ENCODE assay signal across 1 cellular context in the genomic region with DNA sequence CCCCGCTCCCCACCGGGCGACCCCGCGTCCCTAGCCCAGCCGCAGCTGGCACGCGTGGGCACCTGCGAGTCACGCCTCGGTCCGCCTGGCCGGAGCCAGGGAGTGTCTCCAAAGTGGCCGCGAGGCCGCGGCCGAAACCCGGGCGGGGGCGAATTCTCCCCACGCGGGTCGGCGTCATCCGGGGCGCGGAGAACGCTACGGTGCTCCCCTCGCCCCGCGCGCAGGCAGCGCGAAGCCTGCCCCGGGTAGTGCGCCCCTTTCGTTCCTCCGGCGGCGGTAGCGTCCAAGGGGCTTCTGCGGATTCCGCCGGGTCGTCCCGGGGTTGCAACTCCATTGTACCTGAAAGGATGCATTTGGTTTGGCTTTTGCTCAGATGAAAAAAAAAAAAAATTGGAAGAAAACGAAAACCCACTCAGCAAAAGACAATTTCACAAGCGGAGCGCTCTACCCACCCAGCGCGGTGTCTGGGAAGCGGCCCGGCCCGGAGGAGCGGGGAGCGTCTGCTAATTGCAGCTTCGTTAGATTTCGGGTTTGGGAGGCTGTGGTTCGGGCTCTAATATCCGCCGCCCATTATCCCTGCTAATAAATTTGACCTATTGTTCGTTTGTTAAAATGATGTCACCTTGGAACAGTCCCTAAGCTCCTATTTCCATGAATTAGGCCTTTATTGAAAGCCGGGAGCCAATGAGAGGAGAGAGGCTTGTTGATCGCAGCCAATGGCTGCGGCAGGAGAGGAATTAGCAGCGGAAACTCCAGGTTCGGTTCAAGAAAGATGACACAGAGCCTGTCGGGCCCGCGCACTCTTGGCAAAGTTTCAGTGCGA.
TF ChIP-seq lines count a peak whose summit lies in the region.

A gene (plus strand): TSS at position 796 of the 823 bp plus-strand sequence. CDS start 118 bp downstream, outside the sequence.

TF ChIP-seq in H1, 55 proteins besides CTCF, POLR2A, EP300 and RAD21:
- TF ChIP-seq CEBPB (IDR thresholded peaks at IDR 0.05; ENCODE audit: low read depth, low read length) (no peak), GTF2F1 (IDR thresholded peaks at IDR 0.05; ENCODE audit: borderline replicate concordance, low read depth, low read length) (no peak), YY1 (IDR thresholded peaks at IDR 0.05; ENCODE audit: low read depth, low read length) (peak; percentile 58; the same call in 1 of the 2 replicates), SIRT6 (IDR thresholded peaks at IDR 0.05; ENCODE audit: low read length) (no peak), NRF1 (IDR thresholded peaks at IDR 0.05; ENCODE audit: low read depth, low read length) (no peak), SIX5 (IDR thresholded peaks at IDR 0.05; ENCODE audit: low read depth, low read length) (no peak), BRCA1 (IDR thresholded peaks at IDR 0.05; ENCODE audit: low read depth, low read length) (no peak), POLR2AphosphoS5 (IDR thresholded peaks at IDR 0.05; ENCODE audit: low read depth, low read length) (no peak), RBBP5 (IDR thresholded peaks at IDR 0.05; ENCODE audit: borderline replicate concordance, low read depth, low read length) (no peak), ASH2L (IDR thresholded peaks at IDR 0.05; ENCODE audit: low read length) (no peak), TCF12 (IDR thresholded peaks at IDR 0.05; ENCODE audit: low read depth, low read length) (0 out of 2 replicates have a peak, but pooled peaks have one; percentile 36), RFX5 (IDR thresholded peaks at IDR 0.05; ENCODE audit: borderline replicate concordance, low read depth, low read length) (no peak), BACH1 (IDR thresholded peaks at IDR 0.05; ENCODE audit: low read length) (peak; percentile 60), KDM5A (IDR thresholded peaks at IDR 0.05; ENCODE audit: low read length) (no peak), POU5F1 (IDR thresholded peaks at IDR 0.05; ENCODE audit: low read depth, low read length) (no peak), BCL11A (IDR thresholded peaks at IDR 0.05; ENCODE audit: low read depth in 2 of 2, low read length in 2 of 2) (no peak), CTBP2 (IDR thresholded peaks at IDR 0.05; ENCODE audit: borderline replicate concordance, insufficient read depth, insufficient read length, low read length) (no peak), SAP30 (IDR thresholded peaks at IDR 0.05; ENCODE audit: insufficient read depth, insufficient replicate concordance, low read length) (no peak), NANOG (IDR thresholded peaks at IDR 0.05; ENCODE audit: insufficient read depth, low read depth, low read length, poor library complexity, severe bottlenecking) (no peak), EZH2 (IDR thresholded peaks at IDR 0.05; ENCODE audit: low read depth, low read length, severe bottlenecking) (peak; percentile 62), SIN3A (conservative IDR thresholded peaks at IDR 0.05 in 1 of 2, IDR thresholded peaks at IDR 0.05 in 1 of 2; ENCODE audit: low read depth in 1 of 2, low read length in 2 of 2) (no peak), KDM4A (IDR thresholded peaks at IDR 0.05; ENCODE audit: low read depth, low read length, severe bottlenecking) (no peak), TAF7 (optimal IDR thresholded peaks at IDR 0.05; ENCODE audit: borderline replicate concordance, low read depth, low read length) (no peak), TBP (IDR thresholded peaks at IDR 0.05; ENCODE audit: low read depth, low read length) (no peak), SUZ12 (IDR thresholded peaks at IDR 0.05; ENCODE audit: low read length) (peak; percentile 81), GABPA (IDR thresholded peaks at IDR 0.05; ENCODE audit: borderline replicate concordance, insufficient read depth, low read length) (no peak), RXRA (IDR thresholded peaks at IDR 0.05; ENCODE audit: insufficient read depth, low read depth, low read length) (no peak), CBX5 (IDR thresholded peaks at IDR 0.05; ENCODE audit: low read depth, low read length) (no peak), SP1 (IDR thresholded peaks at IDR 0.05; ENCODE audit: low read depth, low read length) (peak; percentile 70; the same call in 1 of the 2 replicates), FOSL1 (IDR thresholded peaks at IDR 0.05; ENCODE audit: insufficient read depth, low read depth, low read length) (no peak), ZNF274 (IDR thresholded peaks at IDR 0.05; ENCODE audit: borderline replicate concordance, extremely low read depth, low read length) (no peak), TEAD4 (IDR thresholded peaks at IDR 0.05; ENCODE audit: low read depth, low read length) (no peak), SP2 (IDR thresholded peaks at IDR 0.05; ENCODE audit: low read length) (no peak), JUND (IDR thresholded peaks at IDR 0.05; ENCODE audit: low read length) (no peak), HDAC6 (IDR thresholded peaks at IDR 0.05; ENCODE audit: low read depth, low read length) (no peak), HDAC2 (IDR thresholded peaks at IDR 0.05; ENCODE audit: borderline replicate concordance in 1 of 2, low read depth in 2 of 2, low read length in 2 of 2) (0 out of 4 replicates have a peak, but pooled peaks of 1 of the 2 experiments have one; percentile 16), KDM1A (IDR thresholded peaks at IDR 0.05; ENCODE audit: borderline replicate concordance, low read length) (no peak), RNF2 (IDR thresholded peaks at IDR 0.05; ENCODE audit: borderline replicate concordance, low read depth, low read length, missing control alignments, poor library complexity, severe bottlenecking) (peak; percentile 98), CHD1 (IDR thresholded peaks at IDR 0.05; ENCODE audit: low read depth, low read length) (no peak), CHD2 (IDR thresholded peaks at IDR 0.05; ENCODE audit: low read length) (peak; percentile 44; the same call in 1 of the 2 replicates), SRF (IDR thresholded peaks at IDR 0.05; ENCODE audit: low read depth, low read length) (no peak)
- TF ChIP-seq, protein P1, sequence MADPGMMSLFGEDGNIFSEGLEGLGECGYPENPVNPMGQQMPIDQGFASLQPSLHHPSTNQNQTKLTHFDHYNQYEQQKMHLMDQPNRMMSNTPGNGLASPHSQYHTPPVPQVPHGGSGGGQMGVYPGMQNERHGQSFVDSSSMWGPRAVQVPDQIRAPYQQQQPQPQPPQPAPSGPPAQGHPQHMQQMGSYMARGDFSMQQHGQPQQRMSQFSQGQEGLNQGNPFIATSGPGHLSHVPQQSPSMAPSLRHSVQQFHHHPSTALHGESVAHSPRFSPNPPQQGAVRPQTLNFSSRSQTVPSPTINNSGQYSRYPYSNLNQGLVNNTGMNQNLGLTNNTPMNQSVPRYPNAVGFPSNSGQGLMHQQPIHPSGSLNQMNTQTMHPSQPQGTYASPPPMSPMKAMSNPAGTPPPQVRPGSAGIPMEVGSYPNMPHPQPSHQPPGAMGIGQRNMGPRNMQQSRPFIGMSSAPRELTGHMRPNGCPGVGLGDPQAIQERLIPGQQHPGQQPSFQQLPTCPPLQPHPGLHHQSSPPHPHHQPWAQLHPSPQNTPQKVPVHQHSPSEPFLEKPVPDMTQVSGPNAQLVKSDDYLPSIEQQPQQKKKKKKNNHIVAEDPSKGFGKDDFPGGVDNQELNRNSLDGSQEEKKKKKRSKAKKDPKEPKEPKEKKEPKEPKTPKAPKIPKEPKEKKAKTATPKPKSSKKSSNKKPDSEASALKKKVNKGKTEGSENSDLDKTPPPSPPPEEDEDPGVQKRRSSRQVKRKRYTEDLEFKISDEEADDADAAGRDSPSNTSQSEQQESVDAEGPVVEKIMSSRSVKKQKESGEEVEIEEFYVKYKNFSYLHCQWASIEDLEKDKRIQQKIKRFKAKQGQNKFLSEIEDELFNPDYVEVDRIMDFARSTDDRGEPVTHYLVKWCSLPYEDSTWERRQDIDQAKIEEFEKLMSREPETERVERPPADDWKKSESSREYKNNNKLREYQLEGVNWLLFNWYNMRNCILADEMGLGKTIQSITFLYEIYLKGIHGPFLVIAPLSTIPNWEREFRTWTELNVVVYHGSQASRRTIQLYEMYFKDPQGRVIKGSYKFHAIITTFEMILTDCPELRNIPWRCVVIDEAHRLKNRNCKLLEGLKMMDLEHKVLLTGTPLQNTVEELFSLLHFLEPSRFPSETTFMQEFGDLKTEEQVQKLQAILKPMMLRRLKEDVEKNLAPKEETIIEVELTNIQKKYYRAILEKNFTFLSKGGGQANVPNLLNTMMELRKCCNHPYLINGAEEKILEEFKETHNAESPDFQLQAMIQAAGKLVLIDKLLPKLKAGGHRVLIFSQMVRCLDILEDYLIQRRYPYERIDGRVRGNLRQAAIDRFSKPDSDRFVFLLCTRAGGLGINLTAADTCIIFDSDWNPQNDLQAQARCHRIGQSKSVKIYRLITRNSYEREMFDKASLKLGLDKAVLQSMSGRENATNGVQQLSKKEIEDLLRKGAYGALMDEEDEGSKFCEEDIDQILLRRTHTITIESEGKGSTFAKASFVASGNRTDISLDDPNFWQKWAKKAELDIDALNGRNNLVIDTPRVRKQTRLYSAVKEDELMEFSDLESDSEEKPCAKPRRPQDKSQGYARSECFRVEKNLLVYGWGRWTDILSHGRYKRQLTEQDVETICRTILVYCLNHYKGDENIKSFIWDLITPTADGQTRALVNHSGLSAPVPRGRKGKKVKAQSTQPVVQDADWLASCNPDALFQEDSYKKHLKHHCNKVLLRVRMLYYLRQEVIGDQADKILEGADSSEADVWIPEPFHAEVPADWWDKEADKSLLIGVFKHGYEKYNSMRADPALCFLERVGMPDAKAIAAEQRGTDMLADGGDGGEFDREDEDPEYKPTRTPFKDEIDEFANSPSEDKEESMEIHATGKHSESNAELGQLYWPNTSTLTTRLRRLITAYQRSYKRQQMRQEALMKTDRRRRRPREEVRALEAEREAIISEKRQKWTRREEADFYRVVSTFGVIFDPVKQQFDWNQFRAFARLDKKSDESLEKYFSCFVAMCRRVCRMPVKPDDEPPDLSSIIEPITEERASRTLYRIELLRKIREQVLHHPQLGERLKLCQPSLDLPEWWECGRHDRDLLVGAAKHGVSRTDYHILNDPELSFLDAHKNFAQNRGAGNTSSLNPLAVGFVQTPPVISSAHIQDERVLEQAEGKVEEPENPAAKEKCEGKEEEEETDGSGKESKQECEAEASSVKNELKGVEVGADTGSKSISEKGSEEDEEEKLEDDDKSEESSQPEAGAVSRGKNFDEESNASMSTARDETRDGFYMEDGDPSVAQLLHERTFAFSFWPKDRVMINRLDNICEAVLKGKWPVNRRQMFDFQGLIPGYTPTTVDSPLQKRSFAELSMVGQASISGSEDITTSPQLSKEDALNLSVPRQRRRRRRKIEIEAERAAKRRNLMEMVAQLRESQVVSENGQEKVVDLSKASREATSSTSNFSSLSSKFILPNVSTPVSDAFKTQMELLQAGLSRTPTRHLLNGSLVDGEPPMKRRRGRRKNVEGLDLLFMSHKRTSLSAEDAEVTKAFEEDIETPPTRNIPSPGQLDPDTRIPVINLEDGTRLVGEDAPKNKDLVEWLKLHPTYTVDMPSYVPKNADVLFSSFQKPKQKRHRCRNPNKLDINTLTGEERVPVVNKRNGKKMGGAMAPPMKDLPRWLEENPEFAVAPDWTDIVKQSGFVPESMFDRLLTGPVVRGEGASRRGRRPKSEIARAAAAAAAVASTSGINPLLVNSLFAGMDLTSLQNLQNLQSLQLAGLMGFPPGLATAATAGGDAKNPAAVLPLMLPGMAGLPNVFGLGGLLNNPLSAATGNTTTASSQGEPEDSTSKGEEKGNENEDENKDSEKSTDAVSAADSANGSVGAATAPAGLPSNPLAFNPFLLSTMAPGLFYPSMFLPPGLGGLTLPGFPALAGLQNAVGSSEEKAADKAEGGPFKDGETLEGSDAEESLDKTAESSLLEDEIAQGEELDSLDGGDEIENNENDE (IDR thresholded peaks at IDR 0.05; ENCODE audit: insufficient replicate concordance, low read length) = no peak
- TF ChIP-seq, protein P2, sequence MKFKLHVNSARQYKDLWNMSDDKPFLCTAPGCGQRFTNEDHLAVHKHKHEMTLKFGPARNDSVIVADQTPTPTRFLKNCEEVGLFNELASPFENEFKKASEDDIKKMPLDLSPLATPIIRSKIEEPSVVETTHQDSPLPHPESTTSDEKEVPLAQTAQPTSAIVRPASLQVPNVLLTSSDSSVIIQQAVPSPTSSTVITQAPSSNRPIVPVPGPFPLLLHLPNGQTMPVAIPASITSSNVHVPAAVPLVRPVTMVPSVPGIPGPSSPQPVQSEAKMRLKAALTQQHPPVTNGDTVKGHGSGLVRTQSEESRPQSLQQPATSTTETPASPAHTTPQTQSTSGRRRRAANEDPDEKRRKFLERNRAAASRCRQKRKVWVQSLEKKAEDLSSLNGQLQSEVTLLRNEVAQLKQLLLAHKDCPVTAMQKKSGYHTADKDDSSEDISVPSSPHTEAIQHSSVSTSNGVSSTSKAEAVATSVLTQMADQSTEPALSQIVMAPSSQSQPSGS (IDR thresholded peaks at IDR 0.05; ENCODE audit: low read length) = no peak
- TF ChIP-seq, protein P3, sequence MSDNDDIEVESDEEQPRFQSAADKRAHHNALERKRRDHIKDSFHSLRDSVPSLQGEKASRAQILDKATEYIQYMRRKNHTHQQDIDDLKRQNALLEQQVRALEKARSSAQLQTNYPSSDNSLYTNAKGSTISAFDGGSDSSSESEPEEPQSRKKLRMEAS (IDR thresholded peaks at IDR 0.05) = no peak
TF ChIP-seq in H1: peak in this region for 9.
